Comparison of ENCODE assay signal across 8 cellular contexts in the genomic region with DNA sequence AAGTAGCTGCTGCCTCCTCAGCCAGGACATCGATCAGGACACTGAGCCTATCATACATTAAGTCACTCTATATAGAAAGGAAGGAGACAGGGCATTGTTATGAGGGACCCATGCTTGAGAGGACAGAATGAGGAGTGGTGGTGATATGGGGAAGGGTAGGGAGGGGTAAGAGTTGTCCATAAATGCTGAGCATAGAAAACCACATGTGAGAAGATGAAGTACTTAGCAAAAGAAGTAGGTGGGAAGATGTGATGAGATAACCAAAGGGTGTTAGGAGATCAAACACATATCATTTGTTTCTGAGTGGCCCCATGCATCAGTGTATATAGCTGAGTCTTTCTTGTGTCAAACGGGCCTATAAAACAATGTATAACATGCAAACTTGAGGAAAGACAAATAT.
"Had no signal": no experiment of that assay in that cellular context is flagged by ENCODE, and none has a peak within 500 bp of the region (broad histone marks: within the 10 kb centered on the region; RNA-seq: fewer than 3 reads in every experiment).

No MANE protein-coding gene starts in this region.

- DNase-seq: IMR-90, KBM-7, KG1 had no signal

- H3K36me3 Mint-ChIP-seq: IgD-negative memory B cell had no signal

- H3K4me3 ChIP-seq: K562 had no signal

- H3K27ac ChIP-seq: HL-60 had no signal

- ATAC-seq: HepG2, K562 had no signal

- FAIRE-seq: HepG2, HTR-8/SVneo, K562 had no signal

- H3K4me3 Mint-ChIP-seq: IgD-negative memory B cell had no signal

- H3K4me1 Mint-ChIP-seq: IgD-negative memory B cell had no signal
